Comparison of ENCODE assay signal across 17 cellular contexts in the genomic region with DNA sequence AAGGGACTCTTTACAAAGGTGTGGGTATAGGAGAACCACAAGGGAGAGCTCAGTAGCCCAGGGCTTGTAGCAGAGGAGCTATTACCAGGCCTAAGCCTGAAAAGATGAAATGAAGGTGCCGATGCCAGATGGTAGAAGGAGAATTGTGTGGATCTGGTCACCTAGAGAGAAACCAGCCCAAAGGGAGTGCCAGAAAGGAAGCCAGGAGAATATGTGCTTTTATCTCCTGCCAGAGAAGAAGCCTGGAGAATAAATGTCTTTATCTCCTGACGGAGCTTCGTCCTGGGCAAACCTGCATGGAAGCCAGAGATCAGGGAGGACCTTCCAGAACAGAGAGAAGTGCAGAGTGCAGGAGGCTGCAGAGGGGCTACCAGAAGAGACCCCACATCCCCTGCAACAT.
DNase-seq lines count a peak whose midpoint lies in the region; ATAC-seq and TF ChIP-seq lines count a peak whose summit lies in the region.
"Had no signal": no experiment of that assay in that cellular context is flagged by ENCODE, and none has a peak within 500 bp of the region (broad histone marks: within the 10 kb centered on the region; RNA-seq: fewer than 3 reads in every experiment).

No MANE protein-coding gene starts in this region.

- H3K27me3 Mint-ChIP-seq in activated CD4-positive, alpha-beta T cell treated with anti-CD3 and anti-CD28 coated beads, Interleukin-2, amount 10 ng/mL, durations not matched to agents 7 days and 5 days: peaks cover 3% of the 10 kb centered on the region
- H3K27me3 Mint-ChIP-seq in naive thymus-derived CD8-positive, alpha-beta T cell: peaks cover 0 to 35% (median 15%) of the 10 kb centered on the region in 5 donors

- no peak overlapping the region for H3K4me3 ChIP-seq in RWPE2 (ENCODE audit: severe bottlenecking)
- H3K4me3 ChIP-seq in esophagus (ENCODE audit: low read depth in 1 of 2, low read length in 2 of 2): no peak overlapping the region
- no peak overlapping the region for H3K4me3 ChIP-seq in lung
- H3K4me3 ChIP-seq: A549, GM23338 had no signal

- no peaks in the 10 kb centered on the region for H3K27me3 ChIP-seq in RWPE2 (ENCODE audit: insufficient read depth, poor library complexity, severe bottlenecking)
- no peaks in the 10 kb centered on the region for H3K27me3 ChIP-seq in esophagus (ENCODE audit: control insufficient read depth in 1 of 2, insufficient read depth in 2 of 2, low read length in 2 of 2)
- no peaks in the 10 kb centered on the region for H3K27me3 ChIP-seq in lung (ENCODE audit: control insufficient read depth, insufficient read depth)

- no peaks in the 10 kb centered on the region for H3K9me3 Mint-ChIP-seq in activated CD4-positive, alpha-beta T cell treated with anti-CD3 and anti-CD28 coated beads, Interleukin-2, amount 10 ng/mL, durations not matched to agents 7 days and 5 days
- H3K9me3 Mint-ChIP-seq in naive thymus-derived CD8-positive, alpha-beta T cell: peaks cover 0 to 20% (median 4%) of the 10 kb centered on the region in 9 donors

- H3K27ac ChIP-seq in RWPE2 (ENCODE audit: poor library complexity, severe bottlenecking) (peak overlapping the region; percentile 3), esophagus (ENCODE audit: low read depth in 2 of 2, low read length in 1 of 2) (peak overlapping the region; percentile 65 to 75), lung (ENCODE audit: low read depth in 1 of 2, low read length in 1 of 2) (no peak overlapping the region)
- H3K27ac ChIP-seq: A549 had no signal

- CTCF ChIA-PET in activated CD4-positive, alpha-beta T cell treated with anti-CD3 and anti-CD28 coated beads, Interleukin-2, amount 10 ng/mL, durations not matched to agents 7 days and 5 days (lab: Charles Lee): interaction anchor here (0.7 kb wide), 1 partner anchor 262 kb away, joined by 3 read pairs; no protein-coding TSS in a partner anchor

- H3K4me1 Mint-ChIP-seq in activated CD4-positive, alpha-beta T cell treated with anti-CD3 and anti-CD28 coated beads, Interleukin-2, amount 10 ng/mL, durations not matched to agents 7 days and 5 days: no peaks in the 10 kb centered on the region
- H3K4me1 Mint-ChIP-seq in naive thymus-derived CD8-positive, alpha-beta T cell: no peaks in the 10 kb centered on the region
- H3K4me1 Mint-ChIP-seq: CD14-positive monocyte had no signal

- no peaks in the 10 kb centered on the region for H3K36me3 ChIP-seq in RWPE2 (ENCODE audit: low read depth)
- H3K36me3 ChIP-seq in esophagus (ENCODE audit: control insufficient read depth in 2 of 2, insufficient read depth in 2 of 2, low read length in 1 of 2): no peaks in the 10 kb centered on the region
- no peaks in the 10 kb centered on the region for H3K36me3 ChIP-seq in lung (ENCODE audit: control insufficient read depth in 2 of 2, insufficient read depth in 2 of 2, low read length in 2 of 2)

- TF ChIP-seq CTCF in RWPE2 (IDR thresholded peaks at IDR 0.05; ENCODE audit: poor library complexity, severe bottlenecking): no peak
- no peak for TF ChIP-seq CTCF in lung (IDR thresholded peaks at IDR 0.05; ENCODE audit: control extremely low read depth, extremely low read depth)

- H3K36me3 Mint-ChIP-seq in activated CD4-positive, alpha-beta T cell treated with anti-CD3 and anti-CD28 coated beads, Interleukin-2, amount 10 ng/mL, durations not matched to agents 7 days and 5 days (ENCODE audit: low read depth): no peaks in the 10 kb centered on the region
- H3K36me3 Mint-ChIP-seq in naive thymus-derived CD8-positive, alpha-beta T cell: no peaks in the 10 kb centered on the region
- H3K36me3 Mint-ChIP-seq: CD14-positive monocyte; CD8-positive, alpha-beta T cell had no signal

- 55 to 59% methylated on average over 3 of the region's 3 CpGs for WGBS in esophagus, 2 donors
- 89 to 93% methylated on average over 3 of the region's 3 CpGs for WGBS in lung, 2 donors

- no peak overlapping the region for H3K4me3 Mint-ChIP-seq in activated CD4-positive, alpha-beta T cell treated with anti-CD3 and anti-CD28 coated beads, Interleukin-2, amount 10 ng/mL, durations not matched to agents 7 days and 5 days
- H3K4me3 Mint-ChIP-seq in naive thymus-derived CD8-positive, alpha-beta T cell: no peak overlapping the region
- H3K4me3 Mint-ChIP-seq: CD14-positive monocyte; CD8-positive, alpha-beta T cell; GM23338 had no signal

- POLR2A ChIA-PET in activated CD4-positive, alpha-beta T cell treated with anti-CD3 and anti-CD28 coated beads, Interleukin-2, amount 10 ng/mL, durations not matched to agents 7 days and 5 days (lab: Charles Lee): interaction anchor here (0.5 kb wide), 1 partner anchor 142 kb away, joined by 3 read pairs; no protein-coding TSS in a partner anchor
- POLR2A ChIA-PET in naive thymus-derived CD8-positive, alpha-beta T cell (lab: Charles Lee): no interaction called here

- H3K27ac Mint-ChIP-seq in activated CD4-positive, alpha-beta T cell treated with anti-CD3 and anti-CD28 coated beads, Interleukin-2, amount 10 ng/mL, durations not matched to agents 7 days and 5 days: no peak overlapping the region
- no peak overlapping the region for H3K27ac Mint-ChIP-seq in naive thymus-derived CD8-positive, alpha-beta T cell
- H3K27ac Mint-ChIP-seq: CD14-positive monocyte; CD8-positive, alpha-beta T cell; GM23338 had no signal

- DNase-seq in RWPE2 (ENCODE audit: low spot score): no peak
- peak; percentile 18 for DNase-seq in lung (ENCODE audit: low spot score)
- DNase-seq in NCI-H510A treated with DMSO at 0.1 percent for 48 hours (lab: John Stamatoyannopoulos, UW): no peak
- no peak for DNase-seq in activated CD4-positive, alpha-beta T cell treated with anti-CD3 and anti-CD28 coated beads, Interleukin-2, amount 10 ng/mL, durations not matched to agents 7 days and 5 days
- DNase-seq in stimulated activated CD4-positive, alpha-beta T cell treated with anti-CD3 and anti-CD28 coated beads, Interleukin-15, amount 100 ng/mL, for 24 hours: no peak
- DNase-seq in naive thymus-derived CD8-positive, alpha-beta T cell: no peak
- DNase-seq: CD8-positive, alpha-beta T cell; COR-L47; DMS153; DMS79 treated with DMSO at 0.1 percent for 48 hours; EL; GDM1; H7 had no signal

- peak; percentile 16; the same call in 1 of the 3 replicates for ATAC-seq in RWPE2 (ENCODE audit: low read depth)
- no peak for ATAC-seq in lung (ENCODE audit: insufficient read depth, low FRiP score)
- ATAC-seq in naive thymus-derived CD8-positive, alpha-beta T cell: no peak
- ATAC-seq: A549; CD8-positive, alpha-beta T cell; GM23338 had no signal

- H3K4me1 ChIP-seq in RWPE2 (ENCODE audit: insufficient read depth, poor library complexity, severe bottlenecking) (peaks cover 13% of the 10 kb centered on the region), esophagus (ENCODE audit: control insufficient read depth in 2 of 2, insufficient read depth in 2 of 2, low read length in 1 of 2) (peaks cover 0 to 3% of the 10 kb centered on the region in 2 donors), lung (ENCODE audit: control insufficient read depth in 2 of 2, insufficient read depth in 2 of 2, low read length in 2 of 2) (no peaks in the 10 kb centered on the region)
- H3K4me1 ChIP-seq: A549 had no signal

- peaks cover 7% of the 10 kb centered on the region for H3K9me3 ChIP-seq in RWPE2 (ENCODE audit: severe bottlenecking)
- H3K9me3 ChIP-seq in esophagus (ENCODE audit: control insufficient read depth in 2 of 2, insufficient read depth in 1 of 2, low read depth in 1 of 2, low read length in 1 of 2): no peaks in the 10 kb centered on the region
- no peaks in the 10 kb centered on the region for H3K9me3 ChIP-seq in lung (ENCODE audit: control insufficient read depth in 2 of 2, insufficient read depth in 1 of 2, low read length in 1 of 2)

Comparison
In these comparisons a context has a peak if more than half of its experiments do, and no peak if none do; other contexts are left out.
1. H3K27ac ChIP-seq: peak in RWPE2 (single experiment) and esophagus (2 of 2); none in lung (0 of 2).